8 cellular contexts compared by ENCODE assay signal in genomic region chr11:73178092-73178539, GRCh38. TPM values are rescaled to one million over a fixed set of nuclear protein-coding genes. Genes with fewer than 3 reads are reported as not detected.
DNase-seq lines count a peak whose midpoint lies in the region; ATAC-seq and TF ChIP-seq lines count a peak whose summit lies in the region.

No MANE protein-coding gene starts in this region.

- TF ChIP-seq POLR2A in Peyer's patch (IDR thresholded peaks at IDR 0.05) (no peak), stomach (IDR thresholded peaks at IDR 0.05) (no peak)

- H3K27ac ChIP-seq in Peyer's patch: peak overlapping the region in 2 of 4 donors; percentile 19 to 57
- H3K27ac ChIP-seq in neutrophil: no peak overlapping the region
- peak overlapping the region in 4 of 5 donors; percentile 26 to 73 (median 52) for H3K27ac ChIP-seq in stomach

- H3K36me3 Mint-ChIP-seq in activated T-cell treated with anti-CD3 and anti-CD28 coated beads, Interleukin-2, amount 50 U/mL, for 72 hours (ENCODE audit: insufficient read depth in 2 of 2): no peaks in the 10 kb centered on the region

- no peak overlapping the region for H3K4me3 Mint-ChIP-seq in activated T-cell treated with anti-CD3 and anti-CD28 coated beads, Interleukin-2, amount 50 U/mL, for 72 hours

- ATAC-seq in GM19025 (IDR thresholded peaks at IDR 0.05; ENCODE audit: low read depth, unreplicated experiment): peak; percentile 83
- ATAC-seq in activated T-cell treated with anti-CD3 and anti-CD28 coated beads, Interleukin-2, amount 50 U/mL, for 72 hours (replicated peaks in 1 of 2): peak; percentile 99

- TF ChIP-seq EP300 in stomach (IDR thresholded peaks at IDR 0.05): no peak

- H3K4me1 ChIP-seq in Peyer's patch (peaks cover 0 to 23% (median 10%) of the 10 kb centered on the region in 4 donors), neutrophil (ENCODE audit: control insufficient read depth in 1 of 2, insufficient read depth in 1 of 2, low read depth in 1 of 2, low read length in 1 of 2) (peaks cover 0 to 9% of the 10 kb centered on the region in 2 experiments), stomach (peaks cover 5 to 46% (median 20%) of the 10 kb centered on the region in 4 donors)

- 17 to 26% (median 21%) methylated on average over 9 of the region's 9 CpGs for WGBS in stomach, 5 donors

- TF ChIP-seq CTCF in Peyer's patch (IDR thresholded peaks at IDR 0.05) (peak; percentile 70 to 89 (median 86)), fibroblast of pulmonary artery (IDR thresholded peaks at IDR 0.05; ENCODE audit: low read length, missing control alignments) (peak; percentile 80), neutrophil (IDR thresholded peaks at IDR 0.05) (peak; percentile 77), stomach (IDR thresholded peaks at IDR 0.05) (peak in 5 of 7 experiments; percentile 53 to 89 (median 80))

- intact Hi-C loops in stomach (cut with DNase I; ENCODE audit: low total_unique reads): loop anchor here (5.0 kb wide), 1 partner anchor 346 kb away; no protein-coding TSS in a partner anchor

- H3K4me3 ChIP-seq in Peyer's patch (no peak overlapping the region), fibroblast of pulmonary artery (replicated peaks; ENCODE audit: low read depth, low read length) (no peak overlapping the region), neutrophil (ENCODE audit: low read depth in 1 of 2, low read length in 1 of 2) (no peak overlapping the region), stomach (no peak overlapping the region)

- peaks cover 8% of the 10 kb centered on the region for H3K4me1 Mint-ChIP-seq in activated T-cell treated with anti-CD3 and anti-CD28 coated beads, Interleukin-2, amount 50 U/mL, for 72 hours (ENCODE audit: low read depth)

- no peaks in the 10 kb centered on the region for H3K9me3 ChIP-seq in Peyer's patch
- no peaks in the 10 kb centered on the region for H3K9me3 ChIP-seq in neutrophil
- H3K9me3 ChIP-seq in stomach: no peaks in the 10 kb centered on the region

- DNase-seq in AG20443 (ENCODE audit: low spot score) (peak; percentile 97), HT-29 (ENCODE audit: low spot score) (peak; percentile 93), Peyer's patch (peak; percentile 80 to 91 (median 83)), fibroblast of pulmonary artery (ENCODE audit: low read depth) (peak; percentile 89), stomach (peak; percentile 82)
- peak; percentile 82 to 83 for DNase-seq in activated T-cell treated with anti-CD3 and anti-CD28 coated beads, Interleukin-2, amount 50 U/mL, for 72 hours

- peak overlapping the region; percentile 65 for H3K27ac Mint-ChIP-seq in activated T-cell treated with anti-CD3 and anti-CD28 coated beads, Interleukin-2, amount 50 U/mL, for 72 hours

- H3K27me3 Mint-ChIP-seq in activated T-cell treated with anti-CD3 and anti-CD28 coated beads, Interleukin-2, amount 50 U/mL, for 72 hours (ENCODE audit: low read depth): peaks cover 3% of the 10 kb centered on the region

- H3K36me3 ChIP-seq in Peyer's patch (no peaks in the 10 kb centered on the region), neutrophil (no peaks in the 10 kb centered on the region), stomach (no peaks in the 10 kb centered on the region)

- H3K9me3 Mint-ChIP-seq in activated T-cell treated with anti-CD3 and anti-CD28 coated beads, Interleukin-2, amount 50 U/mL, for 72 hours: no peaks in the 10 kb centered on the region

- H3K27me3 ChIP-seq in Peyer's patch (no peaks in the 10 kb centered on the region), neutrophil (no peaks in the 10 kb centered on the region), stomach (no peaks in the 10 kb centered on the region)

RNA-seq across cellular contexts. Expression of gene FCHSD2, which starts 36.0 kb away (rescaled TPM):
- 2.9 and 4.8 TPM in 2 replicates for total RNA-seq in HT-29 (2014; rRNA removed; shearing (Covaris generic))
- total RNA-seq in Peyer's patch (10 to 100 TPM in 3 of 4 donors, 1 to 10 TPM in 1; 6.7 to 95.7 (median 10.2) TPM), stomach (10 to 100 TPM; 11.6 to 64.3 (median 21.8) TPM)
- total RNA-seq in activated T-cell treated with anti-CD3 and anti-CD28 coated beads, Interleukin-2, amount 50 U/mL, for 72 hours: 10 to 100 TPM; 38.3 to 47.1 TPM
- 1 to 10 TPM; 5.7 to 9.8 (median 9.6) TPM for polyA plus RNA-seq in stomach

RNA-seq across cellular contexts. Expression of gene P2RY2, which starts 40.0 kb away (rescaled TPM):
- 36.4 and 39.5 TPM in 2 replicates for total RNA-seq in HT-29 (2014; rRNA removed; shearing (Covaris generic))
- total RNA-seq in Peyer's patch: 10 to 100 TPM in 3 of 4 donors, 1 to 10 TPM in 1; 6.6 to 42.7 (median 33.5) TPM
- not detected for total RNA-seq in activated T-cell treated with anti-CD3 and anti-CD28 coated beads, Interleukin-2, amount 50 U/mL, for 72 hours
- 10 to 100 TPM in 1 of 5 donors, 1 to 10 TPM in 2, not detected in 2; 1.0 to 13.3 (median 1.3) TPM for total RNA-seq in stomach
- polyA plus RNA-seq in stomach: 1 to 10 TPM in 1 of 3 donors, under 1 TPM in 1, not detected in 1; 0.81 to 4.7 TPM
